24 cellular contexts compared by ENCODE assay signal in genomic region chr13:24563087-24563486, GRCh38. TPM values are rescaled to one million over a fixed set of nuclear protein-coding genes. Genes with fewer than 3 reads are reported as not detected.
DNase-seq lines count a peak whose midpoint lies in the region; ATAC-seq, FAIRE-seq and TF ChIP-seq lines count a peak whose summit lies in the region.
"Had no signal": no experiment of that assay in that cellular context is flagged by ENCODE, and none has a peak within 500 bp of the region (broad histone marks: within the 10 kb centered on the region; RNA-seq: fewer than 3 reads in every experiment).

No MANE protein-coding gene starts in this region.

- BruUV-seq in HepG2 (replicated peaks; lab: Mats Ljungman, UMichigan) (no TSS peak), K562 (replicated peaks; lab: Mats Ljungman, UMichigan) (no TSS peak)

- peaks cover 14% of the 10 kb centered on the region for H3K27me3 Mint-ChIP-seq in chondrocyte (ENCODE audit: low read depth)

- 0% methylated on average over 2 of the region's 2 CpGs for WGBS in HepG2 (ENCODE audit: low lambda C conversion rate)
- WGBS in right lobe of liver (ENCODE audit: insufficient coverage, low coverage, low lambda C conversion rate, missing lambda C conversion rate) = 65% methylated on average over 2 of the region's 2 CpGs
- 4% methylated on average over 2 of the region's 2 CpGs for WGBS in K562 (ENCODE audit: insufficient coverage, low coverage, missing lambda C conversion rate)

- TF ChIP-seq POLR2A in HepG2 (IDR thresholded peaks at IDR 0.05; ENCODE audit: insufficient read depth in 1 of 2, low read depth in 2 of 2, low read length in 2 of 2) = no peak
- no peak for TF ChIP-seq POLR2A in right lobe of liver (IDR thresholded peaks at IDR 0.05)
- no peak for TF ChIP-seq POLR2A in K562 (conservative IDR thresholded peaks at IDR 0.05)
- TF ChIP-seq POLR2A in erythroblast (IDR thresholded peaks at IDR 0.05; ENCODE audit: low read length) = no peak

- H3K36me3 Mint-ChIP-seq in chondrocyte (ENCODE audit: low read depth) = no peaks in the 10 kb centered on the region
- H3K36me3 Mint-ChIP-seq: CD14-positive monocyte; CD4-positive, alpha-beta memory T cell; CD4-positive, CD25-positive, alpha-beta regulatory T cell; CD8-positive, alpha-beta memory T cell had no signal

- H3K9me3 ChIP-seq in HepG2 (ENCODE audit: low read length) (no peaks in the 10 kb centered on the region), right lobe of liver (no peaks in the 10 kb centered on the region), K562 (replicated peaks; ENCODE audit: control insufficient read depth, insufficient read depth, low read depth, low read length) (no peaks in the 10 kb centered on the region)
- H3K9me3 ChIP-seq: BE2C had no signal

- ATAC-seq in HepG2 (no peak), right lobe of liver (no peak), K562 (no peak)
- ATAC-seq: GM12878 had no signal

- POLR2A ChIA-PET in HepG2 (lab: Yijun Ruan, JAX) (no interaction called here), K562 (lab: Yijun Ruan, JAX) (no interaction called here)

- H3K36me3 ChIP-seq in HepG2 (replicated peaks in 1 of 2; ENCODE audit: control insufficient read depth in 1 of 2, insufficient read depth in 2 of 2, low read length in 2 of 2) (no peaks in the 10 kb centered on the region), right lobe of liver (no peaks in the 10 kb centered on the region), K562 (ENCODE audit: control insufficient read depth, insufficient read depth, low read length) (no peaks in the 10 kb centered on the region)
- H3K36me3 ChIP-seq: BE2C, BLaER1 had no signal

- H2AFZ ChIP-seq in HepG2 (ENCODE audit: low read length) (no peak overlapping the region), K562 (ENCODE audit: low read depth, low read length) (no peak overlapping the region)

- no peak overlapping the region for H3K4me2 ChIP-seq in HepG2 (ENCODE audit: low read depth, low read length)
- H3K4me2 ChIP-seq in K562 (ENCODE audit: insufficient read depth, low read length) = no peak overlapping the region
- H3K4me2 ChIP-seq: BLaER1 had no signal

- H3K9ac ChIP-seq in HepG2 (ENCODE audit: insufficient read depth, low read depth, low read length) (no peak overlapping the region), K562 (ENCODE audit: insufficient read depth in 1 of 2, low read depth in 2 of 2, low read length in 2 of 2) (no peak overlapping the region)
- H3K9ac ChIP-seq: BLaER1 had no signal

- H4K20me1 ChIP-seq in HepG2 (ENCODE audit: insufficient read depth, low read length) (no peaks in the 10 kb centered on the region), K562 (replicated peaks; ENCODE audit: control insufficient read depth, insufficient read depth, low read length) (no peaks in the 10 kb centered on the region)
- H4K20me1 ChIP-seq: BLaER1 had no signal

- CTCF ChIA-PET in HepG2 (lab: Yijun Ruan, JAX; ENCODE audit: low intra/inter-chr PET ratio, low total read pairs) (no interaction called here), K562 (lab: Yijun Ruan, JAX; ENCODE audit: low intra/inter-chr PET ratio) (no interaction called here)

- intact Hi-C loops in HepG2 (cut with micrococcal nuclease; ENCODE audit: unreplicated experiment) = no loop called here
- intact Hi-C loops in right lobe of liver (cut with DNase I) = no loop called here
- intact Hi-C loops in K562 (cut with micrococcal nuclease) = no loop called here

- H3K4me3 ChIP-seq in HepG2 (replicated peaks in 1 of 3; ENCODE audit: insufficient read depth in 1 of 3, low read depth in 2 of 3, low read length in 3 of 3) (no peak overlapping the region), right lobe of liver (no peak overlapping the region), K562 (no peak overlapping the region)
- H3K4me3 ChIP-seq: BLaER1, GM12878 had no signal

- H3K79me2 ChIP-seq in HepG2 (ENCODE audit: insufficient read depth, low read length) = no peaks in the 10 kb centered on the region
- H3K79me2 ChIP-seq in K562 (ENCODE audit: control insufficient read depth, insufficient read depth, low read length) = no peaks in the 10 kb centered on the region

- peaks cover 0 to 6% of the 10 kb centered on the region in 2 experiments; a peak in 1 of 5 replicates for H3K27me3 ChIP-seq in HepG2 (ENCODE audit: control insufficient read depth in 1 of 2, insufficient read depth in 2 of 2, low read length in 2 of 2)
- no peaks in the 10 kb centered on the region for H3K27me3 ChIP-seq in right lobe of liver
- H3K27me3 ChIP-seq in K562 (ENCODE audit: control insufficient read depth in 2 of 2, insufficient read depth in 2 of 2, low read length in 2 of 2) = no peaks in the 10 kb centered on the region
- H3K27me3 ChIP-seq: BLaER1 had no signal

- H3K27ac ChIP-seq in HepG2 (ENCODE audit: extremely low read length, insufficient read depth, low read length) = no peak overlapping the region
- no peak overlapping the region for H3K27ac ChIP-seq in right lobe of liver
- no peak overlapping the region for H3K27ac ChIP-seq in K562 (ENCODE audit: extremely low read depth, low read depth, low read length)
- H3K27ac ChIP-seq: 22Rv1, BLaER1 had no signal

- TF ChIP-seq RAD21 in HepG2 (CRISPR knock-in tag; IDR thresholded peaks at IDR 0.05) = no peak
- TF ChIP-seq RAD21 in K562 (CRISPR knock-in tag; conservative IDR thresholded peaks at IDR 0.05 in 1 of 2, IDR thresholded peaks at IDR 0.05 in 1 of 2) = no peak

- FAIRE-seq in HepG2 (lab: Jason Lieb, UNC) (no peak), K562 (lab: Jason Lieb, UNC) (no peak)
- FAIRE-seq: GM12878, GM12892 had no signal

- no peaks in the 10 kb centered on the region for H3K9me1 ChIP-seq in K562 (ENCODE audit: control insufficient read depth, insufficient read depth, low read length)

- TF ChIP-seq CTCF in HepG2 (CRISPR knock-in tag; IDR thresholded peaks at IDR 0.05) (no peak), right lobe of liver (IDR thresholded peaks at IDR 0.05) (no peak), K562 (IDR thresholded peaks at IDR 0.05 in 2 of 3, conservative IDR thresholded peaks at IDR 0.05 in 1 of 3; ENCODE audit: insufficient read depth in 2 of 3, low read depth in 1 of 3, low read length in 3 of 3) (no peak), chondrocyte (IDR thresholded peaks at IDR 0.05) (no peak)

- no peaks in the 10 kb centered on the region for H3K4me1 ChIP-seq in HepG2 (ENCODE audit: insufficient read depth, low read length)
- H3K4me1 ChIP-seq in right lobe of liver = no peaks in the 10 kb centered on the region
- no peaks in the 10 kb centered on the region; a peak in 1 of 5 replicates for H3K4me1 ChIP-seq in K562 (replicated peaks in 1 of 2; ENCODE audit: control insufficient read depth in 2 of 2, insufficient read depth in 2 of 2, low read length in 2 of 2)
- H3K4me1 ChIP-seq: BE2C had no signal

- DNase-seq in HepG2 (ENCODE audit: low spot score) (no peak), right lobe of liver (no peak), K562 (ENCODE audit: extremely low read depth in 1 of 4, low spot score in 3 of 4) (no peak), chondrocyte (ENCODE audit: low spot score) (no peak), erythroblast (lab: John Stamatoyannopoulos, UW) (no peak)
- DNase-seq: ACHN; BE2C; C1 segment of cervical spinal cord; CD4-positive, alpha-beta memory T cell; CD4-positive, CD25-positive, alpha-beta regulatory T cell; CD8-positive, alpha-beta memory T cell; COR-L47; DMS 273 treated with DMSO at 0.1 percent for 48 hours; DMS153; DMS53; DMS79; DND-41; EL; GDM1 had no signal

- no peak overlapping the region for H3K4me3 Mint-ChIP-seq in chondrocyte (ENCODE audit: unreplicated experiment)
- H3K4me3 Mint-ChIP-seq: CD14-positive monocyte; CD4-positive, alpha-beta memory T cell; CD4-positive, CD25-positive, alpha-beta regulatory T cell; CD8-positive, alpha-beta memory T cell had no signal

- peaks cover 11% of the 10 kb centered on the region for H3K4me1 Mint-ChIP-seq in chondrocyte (ENCODE audit: low read depth)

- H3K27ac Mint-ChIP-seq in chondrocyte (ENCODE audit: unreplicated experiment) = no peak overlapping the region
- H3K27ac Mint-ChIP-seq: CD14-positive monocyte; CD4-positive, alpha-beta memory T cell; CD4-positive, CD25-positive, alpha-beta regulatory T cell; CD8-positive, alpha-beta memory T cell had no signal

- in situ Hi-C loops in HepG2 (cut with HindIII; ENCODE audit: extremely low pct_ligation_motif_present, low pct_unique_long_range_greater_than_20kb) (no loop called here), K562 (cut with MboI) (no loop called here)

- no peaks in the 10 kb centered on the region for H3K9me3 Mint-ChIP-seq in chondrocyte (ENCODE audit: low read depth)
- H3K9me3 Mint-ChIP-seq: CD8-positive, alpha-beta memory T cell had no signal

- no peak for TF ChIP-seq EP300 in HepG2 (IDR thresholded peaks at IDR 0.05; ENCODE audit: low read depth in 2 of 2, low read length in 2 of 2)
- TF ChIP-seq EP300 in HepG2 (CRISPR knock-in tag; IDR thresholded peaks at IDR 0.05; ENCODE audit: borderline replicate concordance) = no peak
- no peak for TF ChIP-seq EP300 in K562 (IDR thresholded peaks at IDR 0.05; ENCODE audit: low read length)

RNA-seq across cellular contexts. Expression of gene PARP4, which starts 50.5 kb away (rescaled TPM):
- total RNA-seq in HepG2 (2016; rRNA removed; fragmentation: Illumina TruSeq; extraction: Trizol) = 42.6 and 66.0 TPM in 2 replicates
- 6.9 and 7.5 TPM in 2 replicates for total RNA-seq in HepG2 (2016; cell fraction: cytosol; rRNA removed; fragmentation: Illumina TruSeq; extraction: Trizol; ENCODE audit: low read depth)
- 42.5 and 60.1 TPM in 2 replicates for total RNA-seq in HepG2 (2016; cell fraction: insoluble cytoplasmic fraction; rRNA removed; fragmentation: Illumina TruSeq; extraction: Trizol)
- 11.9 and 14.2 TPM in 2 replicates for total RNA-seq in HepG2 (2016; cell fraction: membrane; rRNA removed; fragmentation: Illumina TruSeq; extraction: Trizol)
- total RNA-seq in HepG2 (2016; cell fraction: nucleus; rRNA removed; fragmentation: Illumina TruSeq; extraction: Trizol) = 39.9 and 41.3 TPM in 2 replicates
- 40.5 and 41.2 TPM in 2 replicates for polyA plus RNA-seq in HepG2 (2011; rRNA removed)
- polyA plus RNA-seq in HepG2 (2011; cell fraction: cytosol; rRNA removed) = 26.6 and 37.6 TPM in 2 replicates
- polyA plus RNA-seq in HepG2 (2011; cell fraction: nucleus; rRNA removed) = 50.5 and 50.9 TPM in 2 replicates
- polyA plus RNA-seq in HepG2 (2012) = 31.7 and 34.6 TPM in 2 replicates
- 0.78 and 1.1 TPM in 2 replicates for polyA plus RNA-seq in HepG2 (2016; cell fraction: cytosol; fragmentation: Illumina TruSeq; extraction: Trizol; ENCODE audit: low read depth)
- polyA plus RNA-seq in HepG2 (2016; cell fraction: insoluble cytoplasmic fraction; fragmentation: Illumina TruSeq; extraction: Trizol; ENCODE audit: low read depth) = 35.1 and 36.9 TPM in 2 replicates
- polyA plus RNA-seq in HepG2 (2016; cell fraction: membrane; fragmentation: Illumina TruSeq; extraction: Trizol; ENCODE audit: low read depth) = 2.5 and 3.1 TPM in 2 replicates
- polyA plus RNA-seq in HepG2 (2016; cell fraction: nucleus; fragmentation: Illumina TruSeq; extraction: Trizol; ENCODE audit: insufficient read depth, low read depth) = 27.5 and 31.1 TPM in 2 replicates
- 62.2 and 74.0 TPM in 2 replicates for polyA minus RNA-seq in HepG2 (2011; rRNA and poly(A)+ RNA removed; ENCODE audit: low replicate concordance)
- 41.5 and 47.8 TPM in 2 replicates for polyA minus RNA-seq in HepG2 (2011; cell fraction: cytosol; rRNA and poly(A)+ RNA removed)
- 88.5 and 130 TPM in 2 replicates for polyA minus RNA-seq in HepG2 (2011; cell fraction: nucleus; rRNA and poly(A)+ RNA removed)
- 10 to 100 TPM; 23.0 to 41.2 (median 36.5) TPM for total RNA-seq in right lobe of liver
- total RNA-seq in K562 (2011; cell fraction: chromatin; rRNA removed; ENCODE audit: low replicate concordance) = 34.3 and 63.7 TPM in 2 replicates
- 19.5 and 21.2 TPM in 2 replicates for total RNA-seq in K562 (2011; cell fraction: nucleolus; rRNA removed)
- 26.8 and 36.2 TPM in 2 replicates for total RNA-seq in K562 (2011; cell fraction: nucleoplasm; rRNA removed)
- total RNA-seq in K562 (2014; rRNA removed) = 12.8 and 14.0 TPM in 2 replicates
- total RNA-seq in K562 (2014; rRNA removed; fragmentation: Illumina TruSeq; extraction: Trizol) = 19.9 and 21.0 TPM in 2 replicates
- total RNA-seq in K562 (2015; rRNA removed; fragmentation: Illumina TruSeq; extraction: Trizol) = 24.7 and 26.3 TPM in 2 replicates
- total RNA-seq in K562 (2021) = 18.8 and 19.3 TPM in 2 replicates
- 17.3 and 21.9 TPM in 2 replicates for polyA plus RNA-seq in K562 (2011; rRNA removed)
- polyA plus RNA-seq in K562 (2011; cell fraction: cytosol; rRNA removed) = 11.4 and 12.4 TPM in 2 replicates
- polyA plus RNA-seq in K562 (2011; cell fraction: nucleus; rRNA removed) = 23.9 and 24.2 TPM in 2 replicates
- polyA plus RNA-seq in K562 (2012) = 15.9 and 26.8 TPM in 2 replicates
- polyA plus RNA-seq in K562 (2014; fragmentation: Illumina TruSeq; extraction: Trizol) = 18.4 and 21.4 TPM in 2 replicates
- polyA plus RNA-seq in K562 (2014; fragmentation: Nextera tagmentation; extraction: Ambion mirVana) = 10 to 100 TPM in 1 of 2 experiments, 1 to 10 TPM in 1; 6.3 to 16.0 TPM
- 13.6 and 15.2 TPM in 2 replicates for polyA plus RNA-seq in K562 (2014; rRNA removed)
- polyA minus RNA-seq in K562 (2011; rRNA and poly(A)+ RNA removed) = 38.4 and 47.6 TPM in 2 replicates
- 11.2 and 16.6 TPM in 2 replicates for polyA minus RNA-seq in K562 (2011; cell fraction: cytosol; rRNA and poly(A)+ RNA removed)
- 20.2 and 27.4 TPM in 2 replicates for polyA minus RNA-seq in K562 (2011; cell fraction: nucleus; rRNA and poly(A)+ RNA removed)
- total RNA-seq in chondrocyte = 35.7 to 44.9 TPM (median 35.8 TPM) in 3 replicates

Comparison
In these comparisons a context has a peak if more than half of its experiments do, and no peak if none do; other contexts are left out.
1. Of the 241 proteins assayed by ChIP-seq in both HepG2 and K562: peak only in HepG2: MAFK; only in K562: none; in both: MAFF; in neither: 239.